Comparison of ENCODE assay signal across 11 cellular contexts in the genomic region with DNA sequence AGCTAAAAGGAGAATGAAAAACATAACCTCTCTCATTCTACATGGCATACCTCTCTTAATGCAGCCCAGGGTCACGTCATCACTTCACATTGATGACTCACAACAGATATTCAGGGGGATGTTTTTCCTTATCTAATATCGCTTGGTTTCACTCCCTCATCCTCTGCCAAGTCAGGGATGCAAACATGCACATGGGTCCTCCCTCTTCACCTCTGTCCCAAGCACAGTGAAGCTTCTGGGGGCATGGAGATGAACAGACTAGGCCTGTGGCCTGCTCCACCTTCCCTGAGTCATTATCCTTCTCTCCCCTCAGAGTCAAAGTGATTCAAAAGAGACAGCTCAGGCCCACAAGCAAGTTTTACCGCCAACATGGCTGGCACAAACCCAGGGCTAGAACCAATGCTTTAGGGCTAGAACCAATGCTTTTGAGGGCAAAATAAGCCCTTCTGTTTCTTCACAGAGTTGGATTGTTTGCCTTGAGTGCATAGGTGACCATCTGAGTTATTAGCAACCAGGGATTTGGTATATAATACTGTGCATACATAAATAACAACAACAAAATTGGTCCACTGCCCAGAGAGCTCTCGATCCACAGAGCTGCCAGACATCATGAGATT. TPM values are rescaled to one million over a fixed set of nuclear protein-coding genes. Genes with fewer than 3 reads are reported as not detected.
DNase-seq lines count a peak whose midpoint lies in the region; TF ChIP-seq lines count a peak whose summit lies in the region.
"Had no signal": no experiment of that assay in that cellular context is flagged by ENCODE, and none has a peak within 500 bp of the region (broad histone marks: within the 10 kb centered on the region; RNA-seq: fewer than 3 reads in every experiment).

No MANE protein-coding gene starts in this region.

- H3K4me1 Mint-ChIP-seq in T-helper 1 cell treated with Interleukin-12 subunit alpha and Interleukin-12 subunit beta and Interleukin-4 antibody, amounts not matched to agents 30 μg/mL and 1 μg/mL, for 36 hours (ENCODE audit: low read depth), result peaks cover 38% of the 10 kb centered on the region

- peak overlapping the region; percentile 28 for H3K27ac Mint-ChIP-seq in T-helper 1 cell treated with Interleukin-12 subunit alpha and Interleukin-12 subunit beta and Interleukin-4 antibody, amounts not matched to agents 30 μg/mL and 1 μg/mL, for 36 hours

- H3K36me3 ChIP-seq in testis (ENCODE audit: low read depth, missing control alignments), result no peaks in the 10 kb centered on the region

- H3K36me3 Mint-ChIP-seq in T-helper 1 cell treated with Interleukin-12 subunit alpha and Interleukin-12 subunit beta and Interleukin-4 antibody, amounts not matched to agents 30 μg/mL and 1 μg/mL, for 36 hours (ENCODE audit: low read depth), result peaks cover 6% of the 10 kb centered on the region

- no peak for TF ChIP-seq POLR2A in testis (IDR thresholded peaks at IDR 0.05)

- peak overlapping the region; percentile 19 for H3K4me3 Mint-ChIP-seq in T-helper 1 cell treated with Interleukin-12 subunit alpha and Interleukin-12 subunit beta and Interleukin-4 antibody, amounts not matched to agents 30 μg/mL and 1 μg/mL, for 36 hours

- no peaks in the 10 kb centered on the region for H3K9me3 Mint-ChIP-seq in T-helper 1 cell treated with Interleukin-12 subunit alpha and Interleukin-12 subunit beta and Interleukin-4 antibody, amounts not matched to agents 30 μg/mL and 1 μg/mL, for 36 hours

- H3K27ac ChIP-seq in layer of hippocampus (ENCODE audit: low read depth, low read length) (peak overlapping the region; percentile 94), testis (peak overlapping the region; percentile 85 to 86)
- H3K27ac ChIP-seq: SK-N-MC had no signal

- H3K27me3 Mint-ChIP-seq in T-helper 1 cell treated with Interleukin-12 subunit alpha and Interleukin-12 subunit beta and Interleukin-4 antibody, amounts not matched to agents 30 μg/mL and 1 μg/mL, for 36 hours (ENCODE audit: low read depth), result peaks cover 6% of the 10 kb centered on the region

- H3K27me3 ChIP-seq in layer of hippocampus (ENCODE audit: control insufficient read depth, insufficient read depth, low read length), result no peaks in the 10 kb centered on the region
- no peaks in the 10 kb centered on the region for H3K27me3 ChIP-seq in testis

- no peak for DNase-seq in T-helper 1 cell
- peak; percentile 89 for DNase-seq in amniotic epithelial cell (ENCODE audit: low read depth)
- DNase-seq in testis, result no peak
- DNase-seq in NCI-H510A (lab: John Stamatoyannopoulos, UW), result no peak
- DNase-seq in cerebellar nuclear complex (lab: John Stamatoyannopoulos, UW), result no peak
- no peak for DNase-seq in mucosa of gallbladder (ENCODE audit: low spot score)
- DNase-seq: hippocampal formation; stimulated activated naive CD4-positive, alpha-beta T cell treated with Interleukin-2 at 50 U/mL for 16 hours had no signal

- H3K4me1 ChIP-seq in testis, result peaks cover 38% of the 10 kb centered on the region

- TF ChIP-seq CTCF in testis (IDR thresholded peaks at IDR 0.05), result no peak

- intact Hi-C loops in testis (cut with DNase I; ENCODE audit: low total_unique reads), result no loop called here

- no peaks in the 10 kb centered on the region for H3K9me3 ChIP-seq in testis

- 61 to 67% methylated on average over 4 of the region's 4 CpGs for whole genome bisulfite sequencing in testis, 2 donors

- H3K4me3 ChIP-seq in testis, result no peak overlapping the region
- H3K4me3 ChIP-seq: SK-N-MC had no signal

RNA-seq across cellular contexts. Expression of gene MT2A, which starts 2.2 kb away (rescaled TPM):
- total RNA-seq in testis (10 to 100 TPM; 20.1 to 30.7 TPM), mucosa of gallbladder (157 TPM)
- polyA plus RNA-seq in testis (ENCODE audit: insufficient read depth, low read depth, low replicate concordance), result 77.1 TPM

RNA-seq across cellular contexts. Expression of gene MT3, which starts 16.9 kb away (rescaled TPM):
- 1 to 10 TPM in 1 of 2 donors, not detected in 1; 4.6 TPM for total RNA-seq in testis
- polyA plus RNA-seq in testis (ENCODE audit: insufficient read depth, low read depth, low replicate concordance), result 12.0 TPM
- 1.4 TPM for total RNA-seq in mucosa of gallbladder

RNA-seq across cellular contexts. Expression of gene MT1E, which starts 19.4 kb away (rescaled TPM):
- total RNA-seq in testis (10 to 100 TPM; 10.5 to 55.4 TPM), mucosa of gallbladder (137 TPM)
- polyA plus RNA-seq in testis (ENCODE audit: insufficient read depth, low read depth, low replicate concordance), result 22.4 TPM

RNA-seq across cellular contexts. Expression of gene MT1M, which starts 26.3 kb away (rescaled TPM):
- 1 to 10 TPM; 2.2 to 3.7 TPM for total RNA-seq in testis
- polyA plus RNA-seq in testis (ENCODE audit: insufficient read depth, low read depth, low replicate concordance), result 2.6 TPM
- 4.6 TPM for total RNA-seq in mucosa of gallbladder

RNA-seq across cellular contexts. Expression of gene MT1A, which starts 32.3 kb away (rescaled TPM):
- total RNA-seq in testis (10 to 100 TPM in 1 of 2 donors, not detected in 1; 10.6 TPM), mucosa of gallbladder (1.9 TPM)
- not detected for polyA plus RNA-seq in testis (ENCODE audit: insufficient read depth, low read depth, low replicate concordance)
